8 cellular contexts compared by ENCODE assay signal in genomic region chr1:152459596-152460528, GRCh38. TPM values are rescaled to one million over a fixed set of nuclear protein-coding genes. Genes with fewer than 3 reads are reported as not detected.
A peak's percentile ranks its signal among the peaks of the same experiment; 100 is the strongest.
DNase-seq lines count a peak whose midpoint lies in the region; ATAC-seq and TF ChIP-seq lines count a peak whose summit lies in the region.

No MANE protein-coding gene starts in this region.

- H3K27me3 ChIP-seq in AG04450 (ENCODE audit: control insufficient read depth, insufficient read depth, low read length): no peaks in the 10 kb centered on the region

- H3K9me3 ChIP-seq in AG04450 (ENCODE audit: control insufficient read depth, insufficient read depth, low read length): peaks cover 5% of the 10 kb centered on the region; the same call in 1 of the 2 replicates

- no peak overlapping the region; the same call in 1 of the 2 replicates for H3K4me3 ChIP-seq in AG04450 (ENCODE audit: low read depth, low read length)
- peak overlapping the region; percentile 34 for H3K4me3 ChIP-seq in GM12875 (ENCODE audit: low read depth, low read length)

- CTCF ChIA-PET in AG04450 (lab: Charles Lee): interaction anchor here (0.5 to 3.2 kb wide), 22 partner anchors 8 to 409 kb away, joined by 3 to 33 read pairs (median 4); partner anchors contain the start of gene CRNN

- peaks cover 24 to 33% (median 29%) of the 10 kb centered on the region in 3 donors for H3K4me1 Mint-ChIP-seq in naive B cell

- ATAC-seq in HG02798 (IDR thresholded peaks at IDR 0.05; ENCODE audit: poor library complexity, unreplicated experiment) (peak; percentile 93), naive B cell (ENCODE audit: low read depth in 2 of 2) (peak; percentile 66 to 74)

- no peak overlapping the region for H3K27ac ChIP-seq in AG04450 (ENCODE audit: low read depth, low read length)

- no peaks in the 10 kb centered on the region for H3K36me3 Mint-ChIP-seq in naive B cell

- no peaks in the 10 kb centered on the region for H3K9me3 Mint-ChIP-seq in naive B cell

- peaks cover 0 to 5% (median 3%) of the 10 kb centered on the region in 3 donors for H3K27me3 Mint-ChIP-seq in naive B cell

- DNase-seq in AG04450 (ENCODE audit: low read depth, low spot score) (no peak), NCI-H2107 treated with DMSO at 0.1 percent for 48 hours (lab: John Stamatoyannopoulos, UW; ENCODE audit: unreplicated experiment) (peak; percentile 69), naive B cell (peak; percentile 55)
- DNase-seq in activated CD4-positive, alpha-beta T cell treated with anti-CD3 and anti-CD28 coated beads, Interleukin-2, amount 50 U/mL, for 1 hour: peak; percentile 76
- peak; percentile 59 for DNase-seq in effector CD4-positive, alpha-beta T cell
- peak; percentile 41 to 62 for DNase-seq in stimulated activated CD8-positive, alpha-beta memory T cell treated with anti-CD3 and anti-CD28 coated beads, Interleukin-7, amount 100 ng/mL, for 48 hours (ENCODE audit: extremely low read depth in 1 of 2, low read depth in 1 of 2)

- H3K4me3 Mint-ChIP-seq in naive B cell: peak overlapping the region; percentile 14 to 84 (median 77)

- TF ChIP-seq CTCF in AG04450 (IDR thresholded peaks at IDR 0.05; ENCODE audit: low read depth, low read length) (peak; percentile 72), GM12875 (IDR thresholded peaks at IDR 0.05; ENCODE audit: borderline replicate concordance, insufficient read depth, low read depth, low read length) (peak; percentile 88)

- H3K27ac Mint-ChIP-seq in naive B cell: peak overlapping the region; percentile 8 to 93 (median 82)

- POLR2A ChIA-PET in AG04450 (lab: Yijun Ruan, JAX): no interaction called here

RNA-seq across cellular contexts. Expression of gene CRNN, which starts 45.8 kb away (rescaled TPM):
- not detected in 2 replicates for polyA plus RNA-seq in AG04450 (2011; rRNA removed)
- not detected in 2 replicates for polyA minus RNA-seq in AG04450 (2011; rRNA and poly(A)+ RNA removed)
- polyA plus RNA-seq in naive B cell (ENCODE audit: low read depth in 6 of 6): not detected

RNA-seq across cellular contexts. Expression of gene LCE5A, which starts 50.7 kb away (rescaled TPM):
- not detected in 2 replicates for polyA plus RNA-seq in AG04450 (2011; rRNA removed)
- polyA minus RNA-seq in AG04450 (2011; rRNA and poly(A)+ RNA removed): not detected in 2 replicates
- not detected for polyA plus RNA-seq in naive B cell (ENCODE audit: low read depth in 6 of 6)

RNA-seq across cellular contexts. Expression of gene CRCT1, which starts 54.4 kb away (rescaled TPM):
- not detected in 2 replicates for polyA plus RNA-seq in AG04450 (2011; rRNA removed)
- polyA minus RNA-seq in AG04450 (2011; rRNA and poly(A)+ RNA removed): not detected in 2 replicates
- polyA plus RNA-seq in naive B cell (ENCODE audit: low read depth in 6 of 6): not detected
